ENCODE assay signal across 39 cellular contexts in genomic region chr22:34293324-34293723, GRCh38.
"Had no signal": no experiment of that assay in that cellular context is flagged by ENCODE, and none has a peak within 500 bp of the region (broad histone marks: within the 10 kb centered on the region; RNA-seq: fewer than 3 reads in every experiment).

No MANE protein-coding gene starts in this region.

- H3K36me3 Mint-ChIP-seq: activated naive CD4-positive, alpha-beta T cell treated with anti-CD3 and anti-CD28 coated beads, Interleukin-2, amount 10 ng/mL, durations not matched to agents 7 days and 5 days; activated naive CD4-positive, alpha-beta T cell treated with anti-CD3 and anti-CD28 coated beads, Interleukin-2, amount 50 U/mL, for 24 hours; activated naive CD8-positive, alpha-beta T cell; activated naive CD8-positive, alpha-beta T cell treated with anti-CD3 and anti-CD28 coated beads for 36 hours; activated naive CD8-positive, alpha-beta T cell treated with anti-CD3 and anti-CD28 coated beads, Interleukin-2, amount 10 ng/mL, durations not matched to agents 7 days and 5 days; brain had no signal

- H3K9me3 Mint-ChIP-seq: activated naive CD4-positive, alpha-beta T cell treated with anti-CD3 and anti-CD28 coated beads, Interleukin-2, amount 50 U/mL, for 24 hours; activated naive CD8-positive, alpha-beta T cell treated with anti-CD3 and anti-CD28 coated beads for 36 hours; activated naive CD8-positive, alpha-beta T cell treated with anti-CD3 and anti-CD28 coated beads, Interleukin-2, amount 10 ng/mL, durations not matched to agents 7 days and 5 days; activated T-cell treated with anti-CD3 and anti-CD28 coated beads, Interleukin-2, amount 50 U/mL, for 72 hours; activated T-helper 17 cell treated with anti-CD3 and anti-CD28 coated beads, Interleukin-2, amount 50 U/mL, for 72 hours had no signal

- H3K4me3 Mint-ChIP-seq: activated naive CD4-positive, alpha-beta T cell treated with anti-CD3 and anti-CD28 coated beads for 36 hours; activated naive CD4-positive, alpha-beta T cell treated with anti-CD3 and anti-CD28 coated beads, Interleukin-2, amount 10 ng/mL, durations not matched to agents 7 days and 5 days; activated naive CD4-positive, alpha-beta T cell treated with anti-CD3 and anti-CD28 coated beads, Interleukin-2, amount 50 U/mL, for 24 hours; activated naive CD8-positive, alpha-beta T cell; activated naive CD8-positive, alpha-beta T cell treated with anti-CD3 and anti-CD28 coated beads for 36 hours; activated naive CD8-positive, alpha-beta T cell treated with anti-CD3 and anti-CD28 coated beads, Interleukin-2, amount 10 ng/mL, durations not matched to agents 7 days and 5 days; activated naive CD8-positive, alpha-beta T cell treated with anti-CD3 and anti-CD28 coated beads, Interleukin-2, amount 50 U/mL, for 24 hours; activated T-cell treated with anti-CD3 and anti-CD28 coated beads, Interleukin-2, amount 50 U/mL, for 24 hours; activated T-cell treated with anti-CD3 and anti-CD28 coated beads, Interleukin-2, amount 50 U/mL, for 4 hours; activated T-cell treated with anti-CD3 and anti-CD28 coated beads, Interleukin-2, amount 50 U/mL, for 72 hours; activated T-helper 1 cell treated with anti-CD3 and anti-CD28 coated beads, Interleukin-12 subunit alpha, Interleukin-12 subunit beta, Interleukin-2, Interleukin-4 antibody, amounts not matched to agents 30 ng/mL and 10 ng/mL and 1 ng/mL, durations not matched to agents 14 hours and 24 hours and 36 hours; activated T-helper 17 cell treated with anti-CD3 and anti-CD28 coated beads, Interleukin-2, amount 50 U/mL, for 72 hours; brain; central memory CD8-positive, alpha-beta T cell had no signal

- DNase-seq: activated effector memory CD4-positive, alpha-beta T cell treated with anti-CD3 and anti-CD28 coated beads, Interleukin-2, amount 50 U/mL, for 16 hours; activated effector memory CD4-positive, alpha-beta T cell treated with Interleukin-2 at 50 U/mL for 16 hours; activated gamma-delta T cell; activated gamma-delta T cell treated with Interleukin-2 at 50 U/mL for 16 hours; activated naive CD4-positive, alpha-beta T cell; activated naive CD4-positive, alpha-beta T cell treated with anti-CD3 and anti-CD28 coated beads for 36 hours; activated naive CD4-positive, alpha-beta T cell treated with anti-CD3 and anti-CD28 coated beads, Interleukin-2, amount 10 ng/mL, durations not matched to agents 7 days and 5 days; activated naive CD4-positive, alpha-beta T cell treated with anti-CD3 and anti-CD28 coated beads, Interleukin-2, amount 50 U/mL, for 16 hours; activated naive CD4-positive, alpha-beta T cell treated with Interleukin-2 at 50 U/mL for 16 hours; activated naive CD8-positive, alpha-beta T cell treated with anti-CD3 and anti-CD28 coated beads for 36 hours; activated naive CD8-positive, alpha-beta T cell treated with anti-CD3 and anti-CD28 coated beads, Interleukin-2, amount 10 ng/mL, durations not matched to agents 7 days and 5 days; activated naive CD8-positive, alpha-beta T cell treated with anti-CD3 and anti-CD28 coated beads, Interleukin-2, amount 50 U/mL, for 24 hours; activated T-cell treated with anti-CD3 and anti-CD28 coated beads for 4 hours; activated T-cell treated with anti-CD3 and anti-CD28 coated beads, Interleukin-2, amount 50 U/mL, for 1 hour; activated T-cell treated with anti-CD3 and anti-CD28 coated beads, Interleukin-2, amount 50 U/mL, for 24 hours; activated T-cell treated with anti-CD3 and anti-CD28 coated beads, Interleukin-2, amount 50 U/mL, for 4 hours; activated T-cell treated with anti-CD3 and anti-CD28 coated beads, Interleukin-2, amount 50 U/mL, for 48 hours; activated T-cell treated with anti-CD3 and anti-CD28 coated beads, Interleukin-2, amount 50 U/mL, for 72 hours; adrenal gland; amniotic stem cell; amygdala; anterior cingulate cortex; aorta; body of pancreas; brain microvascular endothelial cell; caudate nucleus; central memory CD4-positive, alpha-beta T cell; cerebellar nuclear complex had no signal

- H3K4me1 ChIP-seq: adrenal gland, ascending aorta, body of pancreas, breast epithelium had no signal

- H3K9me3 ChIP-seq: adrenal gland, ascending aorta, body of pancreas, breast epithelium had no signal

- H3K4me3 ChIP-seq: adrenal gland, ascending aorta, body of pancreas, breast epithelium, cardiac muscle cell had no signal

- H3K4me1 Mint-ChIP-seq: activated naive CD4-positive, alpha-beta T cell treated with anti-CD3 and anti-CD28 coated beads, Interleukin-2, amount 10 ng/mL, durations not matched to agents 7 days and 5 days; activated naive CD4-positive, alpha-beta T cell treated with anti-CD3 and anti-CD28 coated beads, Interleukin-2, amount 50 U/mL, for 24 hours; activated naive CD8-positive, alpha-beta T cell treated with anti-CD3 and anti-CD28 coated beads for 36 hours; activated naive CD8-positive, alpha-beta T cell treated with anti-CD3 and anti-CD28 coated beads, Interleukin-2, amount 10 ng/mL, durations not matched to agents 7 days and 5 days; activated naive CD8-positive, alpha-beta T cell treated with anti-CD3 and anti-CD28 coated beads, Interleukin-2, amount 50 U/mL, for 24 hours; activated T-helper 17 cell treated with anti-CD3 and anti-CD28 coated beads, Interleukin-2, amount 50 U/mL, for 72 hours; central memory CD8-positive, alpha-beta T cell had no signal

- H3K36me3 ChIP-seq: adrenal gland, ascending aorta, brain microvascular endothelial cell, breast epithelium, cardiac muscle cell had no signal

- H3K27ac Mint-ChIP-seq: activated naive CD4-positive, alpha-beta T cell treated with anti-CD3 and anti-CD28 coated beads for 36 hours; activated naive CD4-positive, alpha-beta T cell treated with anti-CD3 and anti-CD28 coated beads, Interleukin-2, amount 10 ng/mL, durations not matched to agents 7 days and 5 days; activated naive CD4-positive, alpha-beta T cell treated with anti-CD3 and anti-CD28 coated beads, Interleukin-2, amount 50 U/mL, for 24 hours; activated naive CD4-positive, alpha-beta T cell treated with anti-CD3 and anti-CD28 coated beads, Interleukin-2, amount 50 U/mL, for 72 hours; activated naive CD8-positive, alpha-beta T cell; activated naive CD8-positive, alpha-beta T cell treated with anti-CD3 and anti-CD28 coated beads for 36 hours; activated naive CD8-positive, alpha-beta T cell treated with anti-CD3 and anti-CD28 coated beads, Interleukin-2, amount 10 ng/mL, durations not matched to agents 7 days and 5 days; activated naive CD8-positive, alpha-beta T cell treated with anti-CD3 and anti-CD28 coated beads, Interleukin-2, amount 50 U/mL, for 24 hours; activated T-cell treated with anti-CD3 and anti-CD28 coated beads, Interleukin-2, amount 50 U/mL, for 24 hours; activated T-cell treated with anti-CD3 and anti-CD28 coated beads, Interleukin-2, amount 50 U/mL, for 72 hours; activated T-helper 1 cell treated with anti-CD3 and anti-CD28 coated beads, Interleukin-12 subunit alpha, Interleukin-12 subunit beta, Interleukin-2, Interleukin-4 antibody, amounts not matched to agents 30 ng/mL and 10 ng/mL and 1 ng/mL, durations not matched to agents 14 hours and 24 hours and 36 hours; activated T-helper 17 cell treated with anti-CD3 and anti-CD28 coated beads, Interleukin-2, amount 50 U/mL, for 72 hours; activated T-helper 2 cell treated with anti-CD3 and anti-CD28 coated beads, Interferon-gamma antibody, Interleukin-2, Interleukin-4, amounts not matched to agents 10 μg/mL and 5 μg/mL and 100 μg/mL, durations not matched to agents 14 hours and 24 hours and 36 hours; brain had no signal

- ATAC-seq: activated naive CD4-positive, alpha-beta T cell treated with anti-CD3 and anti-CD28 coated beads, Interleukin-2, amount 50 U/mL, for 72 hours; activated naive CD8-positive, alpha-beta T cell treated with anti-CD3 and anti-CD28 coated beads, Interleukin-2, amount 50 U/mL, for 24 hours; activated T-cell treated with anti-CD3 and anti-CD28 coated beads, Interleukin-2, amount 50 U/mL, for 4 hours; activated T-cell treated with anti-CD3 and anti-CD28 coated beads, Interleukin-2, amount 50 U/mL, for 72 hours; activated T-helper 17 cell treated with anti-CD3 and anti-CD28 coated beads, Interleukin-2, amount 50 U/mL, for 72 hours; body of pancreas had no signal

- H3K27ac ChIP-seq: adrenal gland, ascending aorta, body of pancreas, brain microvascular endothelial cell, breast epithelium, cardiac muscle cell had no signal

- H3K27me3 ChIP-seq: adrenal gland, ascending aorta, body of pancreas, brain microvascular endothelial cell, breast epithelium, cardiac muscle cell had no signal

- H3K27me3 Mint-ChIP-seq: activated naive CD4-positive, alpha-beta T cell treated with anti-CD3 and anti-CD28 coated beads, Interleukin-2, amount 10 ng/mL, durations not matched to agents 7 days and 5 days; activated naive CD8-positive, alpha-beta T cell treated with anti-CD3 and anti-CD28 coated beads, Interleukin-2, amount 10 ng/mL, durations not matched to agents 7 days and 5 days had no signal
